In the genomic region with DNA sequence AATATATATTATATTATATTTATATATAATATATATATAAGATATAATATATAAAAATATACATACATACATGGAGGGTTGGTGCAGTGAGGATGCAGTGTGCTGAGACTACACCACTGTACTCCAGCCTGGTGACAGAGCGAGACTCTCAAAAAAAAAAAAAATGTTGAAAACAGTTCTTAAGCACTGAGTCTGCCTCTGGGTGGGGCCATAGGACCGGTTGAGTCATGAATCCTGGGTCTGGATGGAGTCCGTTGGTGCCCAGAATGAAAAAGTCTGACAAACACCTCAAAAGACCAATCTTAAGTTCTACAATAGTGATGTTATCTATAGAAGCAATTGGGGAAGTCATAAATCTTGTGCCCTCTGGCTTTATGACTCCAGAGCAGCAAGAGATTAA, we compare ENCODE assay signal across 13 cellular contexts.
DNase-seq lines count a peak whose midpoint lies in the region; ATAC-seq and TF ChIP-seq lines count a peak whose summit lies in the region.
"Had no signal": no experiment of that assay in that cellular context is flagged by ENCODE, and none has a peak within 500 bp of the region (broad histone marks: within the 10 kb centered on the region; RNA-seq: fewer than 3 reads in every experiment).

No MANE protein-coding gene starts in this region.

- H3K27ac Mint-ChIP-seq in MCF 10A (ENCODE audit: low read depth, unreplicated experiment) (no peak overlapping the region), natural killer cell (no peak overlapping the region)
- no peak overlapping the region for H3K27ac Mint-ChIP-seq in activated T-helper 17 cell treated with anti-CD3 and anti-CD28 coated beads, Interleukin-2, amount 50 U/mL, for 72 hours
- no peak overlapping the region for H3K27ac Mint-ChIP-seq in stimulated activated naive CD8-positive, alpha-beta T cell treated with anti-CD3 and anti-CD28 coated beads, Interleukin-15, amount 100 ng/mL, for 72 hours

- H3K27me3 ChIP-seq in mammary epithelial cell (ENCODE audit: insufficient read depth, low read length), result no peaks in the 10 kb centered on the region
- H3K27me3 ChIP-seq: BLaER1 treated with 17β-estradiol and CSF1 and Interleukin-3, amounts not matched to agents 10 nM and 100 nM had no signal

- H3K4me1 Mint-ChIP-seq in MCF 10A (ENCODE audit: insufficient read depth, unreplicated experiment) (no peaks in the 10 kb centered on the region), natural killer cell (no peaks in the 10 kb centered on the region)
- no peaks in the 10 kb centered on the region for H3K4me1 Mint-ChIP-seq in activated T-helper 17 cell treated with anti-CD3 and anti-CD28 coated beads, Interleukin-2, amount 50 U/mL, for 72 hours
- peaks cover 6% of the 10 kb centered on the region for H3K4me1 Mint-ChIP-seq in stimulated activated naive CD8-positive, alpha-beta T cell treated with anti-CD3 and anti-CD28 coated beads, Interleukin-15, amount 100 ng/mL, for 72 hours

- H3K4me2 ChIP-seq in mammary epithelial cell (ENCODE audit: insufficient read depth, low read depth, low read length), result no peak overlapping the region
- H3K4me2 ChIP-seq: BLaER1 treated with 17β-estradiol and CSF1 and Interleukin-3, amounts not matched to agents 10 nM and 100 nM had no signal

- BruUV-seq in MCF 10A (replicated peaks; lab: Mats Ljungman, UMichigan) (no TSS peak), mammary epithelial cell (replicated peaks; lab: Mats Ljungman, UMichigan) (no TSS peak)

- H2AFZ ChIP-seq in mammary epithelial cell (ENCODE audit: low read depth, low read length), result no peak overlapping the region

- peak; percentile 39 for DNase-seq in MCF 10A (ENCODE audit: unreplicated experiment)
- DNase-seq in mammary epithelial cell, result no peak
- peak; percentile 8 for DNase-seq in LHCN-M2 (ENCODE audit: low read depth)
- DNase-seq in stimulated activated naive CD8-positive, alpha-beta T cell treated with anti-CD3 and anti-CD28 coated beads, Interleukin-15, amount 100 ng/mL, for 72 hours, result no peak
- no peak for DNase-seq in NCI-H128 (lab: John Stamatoyannopoulos, UW; ENCODE audit: unreplicated experiment)
- DNase-seq in natural killer cell, result no peak
- DNase-seq: glutamatergic neuron, HCEC 1CT, NCI-H510A, nucleus accumbens had no signal

- H3K79me2 ChIP-seq in mammary epithelial cell (ENCODE audit: insufficient read depth, low read length), result no peaks in the 10 kb centered on the region

- H3K36me3 Mint-ChIP-seq in MCF 10A (ENCODE audit: insufficient read depth, unreplicated experiment), result no peaks in the 10 kb centered on the region
- no peaks in the 10 kb centered on the region for H3K36me3 Mint-ChIP-seq in activated T-helper 17 cell treated with anti-CD3 and anti-CD28 coated beads, Interleukin-2, amount 50 U/mL, for 72 hours (ENCODE audit: low read depth)
- no peaks in the 10 kb centered on the region for H3K36me3 Mint-ChIP-seq in natural killer cell

- no peaks in the 10 kb centered on the region for H4K20me1 ChIP-seq in mammary epithelial cell (ENCODE audit: insufficient read depth, low read length)
- H4K20me1 ChIP-seq: BLaER1 treated with 17β-estradiol and CSF1 and Interleukin-3, amounts not matched to agents 10 nM and 100 nM had no signal

- POLR2A ChIA-PET in MCF 10A (lab: Yijun Ruan, JAX), result no interaction called here

- TF ChIP-seq CTCF in MCF 10A (IDR thresholded peaks at IDR 0.05; ENCODE audit: unreplicated experiment) (no peak), mammary epithelial cell (conservative IDR thresholded peaks at IDR 0.05 in 1 of 2, IDR thresholded peaks at IDR 0.05 in 1 of 2; ENCODE audit: extremely low read depth in 1 of 2, insufficient read depth in 1 of 2, low read depth in 1 of 2, low read length in 2 of 2) (peak in 1 of 2 donors; percentile 25), natural killer cell (IDR thresholded peaks at IDR 0.05) (no peak)

- H3K4me3 Mint-ChIP-seq in MCF 10A (ENCODE audit: unreplicated experiment), result no peak overlapping the region
- H3K4me3 Mint-ChIP-seq in activated T-helper 17 cell treated with anti-CD3 and anti-CD28 coated beads, Interleukin-2, amount 50 U/mL, for 72 hours, result no peak overlapping the region
- no peak overlapping the region for H3K4me3 Mint-ChIP-seq in stimulated activated naive CD8-positive, alpha-beta T cell treated with anti-CD3 and anti-CD28 coated beads, Interleukin-15, amount 100 ng/mL, for 72 hours
- H3K4me3 Mint-ChIP-seq in natural killer cell, result no peak overlapping the region

- H3K9me3 Mint-ChIP-seq in MCF 10A (ENCODE audit: unreplicated experiment), result no peaks in the 10 kb centered on the region
- H3K9me3 Mint-ChIP-seq in activated T-helper 17 cell treated with anti-CD3 and anti-CD28 coated beads, Interleukin-2, amount 50 U/mL, for 72 hours, result peaks cover 3% of the 10 kb centered on the region
- no peaks in the 10 kb centered on the region for H3K9me3 Mint-ChIP-seq in stimulated activated naive CD8-positive, alpha-beta T cell treated with anti-CD3 and anti-CD28 coated beads, Interleukin-15, amount 100 ng/mL, for 72 hours
- no peaks in the 10 kb centered on the region for H3K9me3 Mint-ChIP-seq in natural killer cell

- H3K9ac ChIP-seq in mammary epithelial cell (ENCODE audit: insufficient read depth, low read length), result no peak overlapping the region
- H3K9ac ChIP-seq: BLaER1 treated with 17β-estradiol and CSF1 and Interleukin-3, amounts not matched to agents 10 nM and 100 nM had no signal

- H3K27me3 Mint-ChIP-seq in MCF 10A (ENCODE audit: insufficient read depth, unreplicated experiment) (no peaks in the 10 kb centered on the region), natural killer cell (ENCODE audit: low read depth in 2 of 2) (peaks cover 4 to 13% of the 10 kb centered on the region in 2 donors)
- peaks cover 16% of the 10 kb centered on the region for H3K27me3 Mint-ChIP-seq in activated T-helper 17 cell treated with anti-CD3 and anti-CD28 coated beads, Interleukin-2, amount 50 U/mL, for 72 hours
- H3K27me3 Mint-ChIP-seq in stimulated activated naive CD8-positive, alpha-beta T cell treated with anti-CD3 and anti-CD28 coated beads, Interleukin-15, amount 100 ng/mL, for 72 hours, result peaks cover 8% of the 10 kb centered on the region

- dilution Hi-C loops in mammary epithelial cell (cut with HindIII; ENCODE audit: low sequenced_read_pairs), result no loop called here

- intact Hi-C loops in MCF 10A (cut with micrococcal nuclease), result no loop called here
- intact Hi-C loops in mammary epithelial cell (cut with micrococcal nuclease), result no loop called here
- intact Hi-C loops in natural killer cell (cut with micrococcal nuclease), result no loop called here

- WGBS in mammary epithelial cell (ENCODE audit: low coverage, missing lambda C conversion rate), result 33% methylated on average over 3 of the region's 3 CpGs

- H3K36me3 ChIP-seq in mammary epithelial cell (ENCODE audit: insufficient read depth, low read length), result no peaks in the 10 kb centered on the region
- H3K36me3 ChIP-seq: BLaER1 treated with 17β-estradiol and CSF1 and Interleukin-3, amounts not matched to agents 10 nM and 100 nM had no signal

- H3K4me1 ChIP-seq in mammary epithelial cell (ENCODE audit: insufficient read depth, low read length), result no peaks in the 10 kb centered on the region
- H3K4me1 ChIP-seq: BLaER1 treated with 17β-estradiol and CSF1 and Interleukin-3, amounts not matched to agents 10 nM and 100 nM had no signal

- in situ Hi-C loops in mammary epithelial cell (cut with MboI; ENCODE audit: low sequenced_read_pairs in 2 of 2), result loop anchor here in 1 of 2 donors (10.0 kb wide), 1 partner anchor 63 kb away; no protein-coding TSS in a partner anchor

- CTCF ChIA-PET in MCF 10A (lab: Yijun Ruan, JAX) (interaction anchor here (0.7 to 0.8 kb wide), 2 partner anchors 14 to 16 kb away, joined by 4 read pairs; no protein-coding TSS in a partner anchor), mammary epithelial cell (lab: Charles Lee; ENCODE audit: low non-redundant PET) (no interaction called here)

- H3K4me3 ChIP-seq in mammary epithelial cell (replicated peaks in 1 of 3; ENCODE audit: insufficient read depth in 1 of 3, low read depth in 2 of 3, low read length in 3 of 3), result no peak overlapping the region
- H3K4me3 ChIP-seq: BLaER1 treated with 17β-estradiol and CSF1 and Interleukin-3, amounts not matched to agents 10 nM and 100 nM had no signal

- H3K27ac ChIP-seq in mammary epithelial cell (ENCODE audit: insufficient read depth, low read depth, low read length), result no peak overlapping the region
- H3K27ac ChIP-seq: BLaER1 treated with 17β-estradiol and CSF1 and Interleukin-3, amounts not matched to agents 10 nM and 100 nM had no signal

- H3K9me3 ChIP-seq in mammary epithelial cell (replicated peaks; ENCODE audit: insufficient read depth, low read length), result no peaks in the 10 kb centered on the region

- peak; percentile 31 for ATAC-seq in activated T-helper 17 cell treated with anti-CD3 and anti-CD28 coated beads, Interleukin-2, amount 50 U/mL, for 72 hours (replicated peaks)
- peak; percentile 50 for ATAC-seq in stimulated activated naive CD8-positive, alpha-beta T cell treated with anti-CD3 and anti-CD28 coated beads, Interleukin-15, amount 100 ng/mL, for 72 hours
- ATAC-seq in natural killer cell, result no peak
- ATAC-seq in HG03039 (IDR thresholded peaks at IDR 0.05; ENCODE audit: unreplicated experiment), result no peak

Comparison
In these comparisons a context has a peak if more than half of its experiments do, and no peak if none do; other contexts are left out.
1. DNase-seq: peak in MCF 10A (single experiment) and LHCN-M2 (single experiment); none in mammary epithelial cell (single experiment), stimulated activated naive CD8-positive, alpha-beta T cell treated with anti-CD3 and anti-CD28 coated beads, Interleukin-15, amount 100 ng/mL, for 72 hours (0 of 2), NCI-H128 (single experiment) and natural killer cell (single experiment).
2. ATAC-seq: peak in activated T-helper 17 cell treated with anti-CD3 and anti-CD28 coated beads, Interleukin-2, amount 50 U/mL, for 72 hours (single experiment) and stimulated activated naive CD8-positive, alpha-beta T cell treated with anti-CD3 and anti-CD28 coated beads, Interleukin-15, amount 100 ng/mL, for 72 hours (single experiment); none in natural killer cell (0 of 3) and HG03039 (single experiment).